Comparison of ENCODE assay signal across 9 cellular contexts in genomic region chr18:26487437-26487836, GRCh38.
A peak's percentile ranks its signal among the peaks of the same experiment; 100 is the strongest.
DNase-seq lines count a peak whose midpoint lies in the region; ATAC-seq, FAIRE-seq and TF ChIP-seq lines count a peak whose summit lies in the region.
"Had no signal": no experiment of that assay in that cellular context is flagged by ENCODE, and none has a peak within 500 bp of the region (broad histone marks: within the 10 kb centered on the region; RNA-seq: fewer than 3 reads in every experiment).

No MANE protein-coding gene starts in this region.

- FAIRE-seq in astrocyte (lab: Jason Lieb, UNC): no peak
- no peak for FAIRE-seq in urothelium cell line (lab: Jason Lieb, UNC)

- H2AFZ ChIP-seq in astrocyte (ENCODE audit: low read depth, low read length): no peak overlapping the region

- no peak overlapping the region for H3K4me3 Mint-ChIP-seq in astrocyte (ENCODE audit: unreplicated experiment)
- H3K4me3 Mint-ChIP-seq in CD8-positive, alpha-beta memory T cell: no peak overlapping the region

- H3K27me3 ChIP-seq in astrocyte (ENCODE audit: insufficient read depth, low read length): no peaks in the 10 kb centered on the region
- H3K27me3 ChIP-seq in CD8-positive, alpha-beta memory T cell (ENCODE audit: insufficient read depth, low read length, poor library complexity, severe bottlenecking): no peaks in the 10 kb centered on the region
- H3K27me3 ChIP-seq: BLaER1 had no signal

- DNase-seq in stimulated activated naive CD4-positive, alpha-beta T cell treated with Interleukin-2 at 50 U/mL for 16 hours (lab: John Stamatoyannopoulos, UW): peak; percentile 4
- no peak for DNase-seq in stimulated activated naive CD4-positive, alpha-beta T cell (lab: John Stamatoyannopoulos, UW)
- DNase-seq in astrocyte (ENCODE audit: low read depth) (peak; percentile 60), urothelium cell line (ENCODE audit: low spot score) (peak; percentile 4), NCI-H526 (lab: John Stamatoyannopoulos, UW) (no peak), SIG-M5 (lab: John Stamatoyannopoulos, UW) (no peak)
- DNase-seq in CD8-positive, alpha-beta memory T cell: no peak

- no peak overlapping the region for H3K4me2 ChIP-seq in astrocyte (ENCODE audit: low read length)
- H3K4me2 ChIP-seq: BLaER1 had no signal

- peaks cover 6% of the 10 kb centered on the region for H3K4me1 Mint-ChIP-seq in astrocyte (ENCODE audit: low read depth, unreplicated experiment)
- no peaks in the 10 kb centered on the region for H3K4me1 Mint-ChIP-seq in CD8-positive, alpha-beta memory T cell

- no peaks in the 10 kb centered on the region for H3K9me3 ChIP-seq in astrocyte (ENCODE audit: insufficient read depth, low read depth, low read length)
- H3K9me3 ChIP-seq in CD8-positive, alpha-beta memory T cell (ENCODE audit: low read length): no peaks in the 10 kb centered on the region
- H3K9me3 ChIP-seq: BLaER1 had no signal

- no peaks in the 10 kb centered on the region for H3K36me3 ChIP-seq in astrocyte (ENCODE audit: insufficient read depth, low read length)
- no peaks in the 10 kb centered on the region for H3K36me3 ChIP-seq in CD8-positive, alpha-beta memory T cell (ENCODE audit: insufficient read depth, low read length)
- H3K36me3 ChIP-seq: BLaER1 had no signal

- no peak overlapping the region for H3K9ac ChIP-seq in astrocyte (ENCODE audit: low read length)
- H3K9ac ChIP-seq: BLaER1 had no signal

- H4K20me1 ChIP-seq in astrocyte (ENCODE audit: insufficient read depth, low read length): no peaks in the 10 kb centered on the region
- H4K20me1 ChIP-seq: BLaER1 had no signal

- no peaks in the 10 kb centered on the region for H3K27me3 Mint-ChIP-seq in astrocyte (ENCODE audit: low read depth, unreplicated experiment)
- H3K27me3 Mint-ChIP-seq in CD8-positive, alpha-beta memory T cell: no peaks in the 10 kb centered on the region

- CTCF ChIA-PET in CD8-positive, alpha-beta memory T cell (lab: Charles Lee): no interaction called here

- peaks cover 3% of the 10 kb centered on the region for H3K4me1 ChIP-seq in astrocyte (ENCODE audit: insufficient read depth, low read length)
- H3K4me1 ChIP-seq in CD8-positive, alpha-beta memory T cell (ENCODE audit: insufficient read depth, low read length): no peaks in the 10 kb centered on the region
- H3K4me1 ChIP-seq: BLaER1 had no signal

- no peaks in the 10 kb centered on the region for H3K79me2 ChIP-seq in astrocyte (ENCODE audit: insufficient read depth, low read length)

- H3K36me3 Mint-ChIP-seq in astrocyte (ENCODE audit: low read depth, unreplicated experiment): no peaks in the 10 kb centered on the region
- peaks cover 0 to 5% (median 0%) of the 10 kb centered on the region in 3 donors for H3K36me3 Mint-ChIP-seq in CD8-positive, alpha-beta memory T cell

- no peaks in the 10 kb centered on the region for H3K9me3 Mint-ChIP-seq in astrocyte (ENCODE audit: unreplicated experiment)
- H3K9me3 Mint-ChIP-seq in CD8-positive, alpha-beta memory T cell: no peaks in the 10 kb centered on the region

- H3K27ac ChIP-seq in astrocyte (ENCODE audit: low read depth, low read length): no peak overlapping the region
- no peak overlapping the region for H3K27ac ChIP-seq in CD8-positive, alpha-beta memory T cell (ENCODE audit: low read depth, low read length)
- H3K27ac ChIP-seq: BLaER1 had no signal

- no peak overlapping the region for H3K27ac Mint-ChIP-seq in astrocyte (ENCODE audit: unreplicated experiment)
- peak overlapping the region in 1 of 8 donors; percentile 5 for H3K27ac Mint-ChIP-seq in CD8-positive, alpha-beta memory T cell

- POLR2A ChIA-PET in CD8-positive, alpha-beta memory T cell (lab: Charles Lee): no interaction called here

- TF ChIP-seq CTCF in astrocyte (IDR thresholded peaks at IDR 0.05; ENCODE audit: insufficient read depth, low read depth, low read length): no peak

- no peak overlapping the region for H3K4me3 ChIP-seq in astrocyte (ENCODE audit: insufficient read depth, low read depth, low read length)
- no peak overlapping the region for H3K4me3 ChIP-seq in CD8-positive, alpha-beta memory T cell (ENCODE audit: low read length)
- H3K4me3 ChIP-seq: BLaER1 had no signal

- peak; percentile 92 for ATAC-seq in HG03045 (IDR thresholded peaks at IDR 0.05; ENCODE audit: unreplicated experiment)

Comparison
In these comparisons a context has a peak if more than half of its experiments do, and no peak if none do; other contexts are left out.
1. DNase-seq: peak in stimulated activated naive CD4-positive, alpha-beta T cell treated with Interleukin-2 at 50 U/mL for 16 hours (single experiment), astrocyte (single experiment) and urothelium cell line (single experiment); none in stimulated activated naive CD4-positive, alpha-beta T cell (0 of 6), CD8-positive, alpha-beta memory T cell (0 of 5), NCI-H526 (0 of 2) and SIG-M5 (single experiment).